Comparison of ENCODE assay signal across 8 cellular contexts in genomic region chr9:136760834-136761544, GRCh38. TPM values are rescaled to one million over a fixed set of nuclear protein-coding genes. Genes with fewer than 3 reads are reported as not detected.
DNase-seq lines count a peak whose midpoint lies in the region; ATAC-seq, FAIRE-seq and TF ChIP-seq lines count a peak whose summit lies in the region.
"Not testable (repeated sequence)": the region's sequence is repeated elsewhere in the genome, so short reads cannot be mapped to it uniquely, and the experiment has no call there.

No MANE protein-coding gene starts in this region.

- ATAC-seq in aorta (ENCODE audit: low FRiP score): not testable (repeated sequence)

- peaks cover 15% of the 10 kb centered on the region for H3K27me3 ChIP-seq in DOHH2 (ENCODE audit: control insufficient read depth, low read length)
- H3K27me3 ChIP-seq in mammary epithelial cell (ENCODE audit: insufficient read depth, low read length); aorta (ENCODE audit: control insufficient read depth in 1 of 2, insufficient read depth in 2 of 2, low read length in 1 of 2): not testable (repeated sequence)
- H3K27me3 ChIP-seq in left ventricle myocardium inferior (ENCODE audit: low read depth): peaks cover 28% of the 10 kb centered on the region

- not testable (repeated sequence) for H3K4me3 ChIP-seq in DOHH2 (ENCODE audit: low read length); mammary epithelial cell (replicated peaks in 1 of 3; ENCODE audit: insufficient read depth in 1 of 3, low read depth in 2 of 3, low read length in 3 of 3); left ventricle myocardium inferior; aorta (ENCODE audit: low read length in 2 of 2)

- in situ Hi-C loops in mammary epithelial cell (cut with MboI; ENCODE audit: low sequenced_read_pairs in 2 of 2): not testable (repeated sequence)

- peak; percentile 47 for FAIRE-seq in TTC549 (lab: Jason Lieb, UNC)

- DNase-seq in HT-29 (ENCODE audit: low spot score): peak; percentile 81
- peak; percentile 16 to 68 for DNase-seq in NCI-H526 (lab: John Stamatoyannopoulos, UW)
- DNase-seq in mammary epithelial cell: peak; percentile 56
- not testable (repeated sequence) for DNase-seq in left ventricle myocardium inferior
- DNase-seq in occipital lobe (lab: John Stamatoyannopoulos, UW): peak; percentile 71
- peak; percentile 66 to 82 for DNase-seq in aorta

- not testable (repeated sequence) for H3K9ac ChIP-seq in mammary epithelial cell (ENCODE audit: insufficient read depth, low read length)

- H3K36me3 ChIP-seq in DOHH2 (ENCODE audit: control insufficient read depth, low read length); mammary epithelial cell (ENCODE audit: insufficient read depth, low read length); left ventricle myocardium inferior; aorta (ENCODE audit: control insufficient read depth in 1 of 2, insufficient read depth in 2 of 2, low read length in 1 of 2): not testable (repeated sequence)

- intact Hi-C loops in mammary epithelial cell (cut with micrococcal nuclease); left ventricle myocardium inferior (cut with micrococcal nuclease); aorta (cut with DNase I): not testable (repeated sequence)

- not testable (repeated sequence) for H3K9me2 ChIP-seq in DOHH2 (replicated peaks; ENCODE audit: control insufficient read depth, low read length)

- not testable (repeated sequence) for H3K4me2 ChIP-seq in DOHH2 (ENCODE audit: low read length); mammary epithelial cell (ENCODE audit: insufficient read depth, low read depth, low read length)

- not testable (repeated sequence) for H4K20me1 ChIP-seq in DOHH2 (ENCODE audit: control insufficient read depth, insufficient read depth, low read depth, low read length); mammary epithelial cell (ENCODE audit: insufficient read depth, low read length)

- H3F3A ChIP-seq in DOHH2 (ENCODE audit: control insufficient read depth, insufficient read depth): not testable (repeated sequence)

- BruUV-seq in mammary epithelial cell (replicated peaks; lab: Mats Ljungman, UMichigan): not testable (repeated sequence)

- WGBS in mammary epithelial cell (ENCODE audit: low coverage, missing lambda C conversion rate): 55% methylated on average over 16 of the region's 22 CpGs
- 41 to 43% methylated on average over 22 of the region's 22 CpGs for WGBS in aorta, 2 donors

- not testable (repeated sequence) for H3K9me3 ChIP-seq in DOHH2 (ENCODE audit: control insufficient read depth, insufficient read depth, low read length); mammary epithelial cell (replicated peaks; ENCODE audit: insufficient read depth, low read length); left ventricle myocardium inferior (replicated peaks); aorta (ENCODE audit: control insufficient read depth, low read length)

- peak; percentile 78 for TF ChIP-seq CTCF in DOHH2 (IDR thresholded peaks at IDR 0.05; ENCODE audit: low read depth, low read length, poor library complexity, severe bottlenecking)
- peak; percentile 50 to 72 for TF ChIP-seq CTCF in mammary epithelial cell (conservative IDR thresholded peaks at IDR 0.05 in 1 of 2, IDR thresholded peaks at IDR 0.05 in 1 of 2; ENCODE audit: extremely low read depth in 1 of 2, insufficient read depth in 1 of 2, low read depth in 1 of 2, low read length in 2 of 2)
- TF ChIP-seq CTCF in left ventricle myocardium inferior (IDR thresholded peaks at IDR 0.05; ENCODE audit: borderline replicate concordance): peak; percentile 60

- not testable (repeated sequence) for H3K27ac ChIP-seq in DOHH2 (ENCODE audit: low read depth, low read length); mammary epithelial cell (ENCODE audit: insufficient read depth, low read depth, low read length); left ventricle myocardium inferior (replicated peaks); aorta (ENCODE audit: low read depth in 1 of 2, low read length in 2 of 2)

- H3K79me2 ChIP-seq in DOHH2 (ENCODE audit: control insufficient read depth, low read length); mammary epithelial cell (ENCODE audit: insufficient read depth, low read length): not testable (repeated sequence)

- peaks cover 42% of the 10 kb centered on the region for H3K4me1 ChIP-seq in DOHH2 (ENCODE audit: control insufficient read depth, low read length)
- not testable (repeated sequence) for H3K4me1 ChIP-seq in mammary epithelial cell (ENCODE audit: insufficient read depth, low read length); aorta (ENCODE audit: control insufficient read depth in 1 of 2, insufficient read depth in 2 of 2, low read length in 2 of 2)
- H3K4me1 ChIP-seq in left ventricle myocardium inferior: peaks cover 38% of the 10 kb centered on the region

- H2AFZ ChIP-seq in mammary epithelial cell (ENCODE audit: low read depth, low read length): peak overlapping the region; percentile 7

- CTCF ChIA-PET in mammary epithelial cell (lab: Charles Lee; ENCODE audit: low non-redundant PET): interaction anchor here (0.6 kb wide), 1 partner anchor 9 kb away, joined by 3 read pairs; no protein-coding TSS in a partner anchor

- dilution Hi-C loops in mammary epithelial cell (cut with HindIII; ENCODE audit: low sequenced_read_pairs): not testable (repeated sequence)

RNA-seq across cellular contexts. Expression of gene LCN8, which starts 2.9 kb away (rescaled TPM):
- total RNA-seq in HT-29 (2014; rRNA removed; shearing (Covaris generic)): not detected in 2 replicates
- total RNA-seq in mammary epithelial cell (not detected), left ventricle myocardium inferior (not detected), occipital lobe (not detected), aorta (not detected)
- polyA plus RNA-seq in mammary epithelial cell (not detected), aorta (under 1 TPM in 1 of 2 donors, not detected in 1; 0.10 TPM)
- not detected for polyA minus RNA-seq in mammary epithelial cell

RNA-seq across cellular contexts. Expression of gene LCN15, which starts 3.3 kb away (rescaled TPM):
- total RNA-seq in HT-29 (2014; rRNA removed; shearing (Covaris generic)): 0.60 TPM in 1 of 2 replicates, not detected in the other
- total RNA-seq in mammary epithelial cell (not detected), left ventricle myocardium inferior (0.41 TPM), occipital lobe (not detected), aorta (not detected)
- polyA plus RNA-seq in mammary epithelial cell (not detected), aorta (under 1 TPM in 1 of 2 donors, not detected in 1; 0.88 TPM)
- not detected for polyA minus RNA-seq in mammary epithelial cell

RNA-seq across cellular contexts. Expression of gene LCN6, which starts 12.7 kb away (rescaled TPM):
- not detected in 2 replicates for total RNA-seq in HT-29 (2014; rRNA removed; shearing (Covaris generic))
- total RNA-seq in mammary epithelial cell: not detected
- polyA plus RNA-seq in mammary epithelial cell: not detected
- not detected for polyA minus RNA-seq in mammary epithelial cell
- total RNA-seq in left ventricle myocardium inferior: 14.6 TPM
- total RNA-seq in occipital lobe: not detected
- 10 to 100 TPM; 17.4 to 24.2 TPM for total RNA-seq in aorta
- 1 to 10 TPM in 1 of 2 donors, not detected in 1; 2.5 TPM for polyA plus RNA-seq in aorta

RNA-seq across cellular contexts. Expression of gene LCN10, which starts 18.2 kb away (rescaled TPM):
- total RNA-seq in HT-29 (2014; rRNA removed; shearing (Covaris generic)): not detected in 2 replicates
- total RNA-seq in mammary epithelial cell: not detected
- not detected for polyA plus RNA-seq in mammary epithelial cell
- polyA minus RNA-seq in mammary epithelial cell: not detected
- 9.6 TPM for total RNA-seq in left ventricle myocardium inferior
- total RNA-seq in occipital lobe: not detected
- total RNA-seq in aorta: 10 to 100 TPM; 11.4 to 13.4 TPM
- 1 to 10 TPM in 1 of 2 donors, under 1 TPM in 1; 0.25 to 2.1 TPM for polyA plus RNA-seq in aorta

RNA-seq across cellular contexts. Expression of gene TMEM141, which starts 30.2 kb away (rescaled TPM):
- 357 and 376 TPM in 2 replicates for total RNA-seq in HT-29 (2014; rRNA removed; shearing (Covaris generic))
- total RNA-seq in mammary epithelial cell (10 to 100 TPM; 38.8 to 95.4 TPM), left ventricle myocardium inferior (71.4 TPM), occipital lobe (15.9 TPM), aorta (10 to 100 TPM; 26.6 to 27.0 TPM)
- polyA plus RNA-seq in mammary epithelial cell (165 TPM), aorta (10 to 100 TPM; 57.0 to 95.8 TPM)
- polyA minus RNA-seq in mammary epithelial cell: 55.5 TPM

Comparison
In these comparisons a context has a peak if more than half of its experiments do, and no peak if none do; other contexts are left out.
1. RNA of gene LCN6, which starts 12.7 kb away (total RNA-seq): 17.4 to 24.2 TPM in aorta and 14.6 TPM in left ventricle myocardium inferior (single experiment); not detected in HT-29, not detected in mammary epithelial cell and not detected in occipital lobe (single experiment); every median in the first group is over 10 times any median in the second.
2. Peak in every context shown above with its lines, with median percentiles within 50 percentile points of each other: CTCF ChIP-seq.